30 cellular contexts compared by ENCODE assay signal in the genomic region with DNA sequence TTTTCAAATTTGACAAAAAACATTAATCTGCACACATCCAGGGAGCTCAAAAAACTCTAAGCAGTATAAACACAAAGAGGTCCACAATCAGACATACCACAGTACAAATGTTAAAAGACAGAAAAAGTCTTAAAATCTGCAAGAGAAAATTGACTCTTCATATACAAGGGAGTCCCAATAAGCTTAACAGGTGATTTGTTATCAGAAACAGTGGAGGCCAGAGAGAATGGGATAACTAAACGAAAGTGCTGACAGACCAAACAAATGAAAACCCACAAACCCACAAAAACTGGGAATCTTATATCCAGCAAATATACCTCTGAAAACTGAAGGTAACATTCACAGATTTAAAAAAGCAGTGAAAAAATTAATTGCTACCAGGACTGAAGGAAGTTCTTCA.
"Had no signal": no experiment of that assay in that cellular context is flagged by ENCODE, and none has a peak within 500 bp of the region (broad histone marks: within the 10 kb centered on the region; RNA-seq: fewer than 3 reads in every experiment).

No MANE protein-coding gene starts in this region.

- H3K4me1 ChIP-seq: colonic mucosa, esophagus muscularis mucosa, esophagus squamous epithelium, foreskin keratinocyte, gastrocnemius medialis, gastroesophageal sphincter, heart left ventricle, heart right ventricle had no signal

- H3K4me2 ChIP-seq: hepatocyte had no signal

- H3K9me3 ChIP-seq: colonic mucosa, gastrocnemius medialis had no signal

- DNase-seq: colonic mucosa; cortex of kidney; dermis blood vessel endothelial cell; dorsolateral prefrontal cortex; effector CD4-positive, alpha-beta T cell; effector CD8-positive, alpha-beta T cell; effector memory CD4-positive, alpha-beta T cell; effector memory CD8-positive, alpha-beta T cell; endodermal cell; erythroblast; esophagus squamous epithelium; foreskin fibroblast; foreskin keratinocyte; foreskin melanocyte; gastrocnemius medialis; glutamatergic neuron; head of caudate nucleus; heart left ventricle; heart right ventricle; hippocampal formation had no signal

- H3K4me1 Mint-ChIP-seq: endodermal cell had no signal

- ATAC-seq: effector memory CD8-positive, alpha-beta T cell; esophagus mucosa; foreskin keratinocyte; gastrocnemius medialis; gastroesophageal sphincter; heart left ventricle; heart right ventricle had no signal

- H3K79me2 ChIP-seq: hepatocyte had no signal

- H3K27ac ChIP-seq: colonic mucosa, coronary artery, dorsolateral prefrontal cortex, epithelial cell of prostate, esophagus muscularis mucosa, esophagus squamous epithelium, foreskin keratinocyte, gastrocnemius medialis, gastroesophageal sphincter, heart left ventricle, heart right ventricle, hepatocyte had no signal

- H3K27me3 ChIP-seq: colonic mucosa, dorsolateral prefrontal cortex, esophagus muscularis mucosa, esophagus squamous epithelium, foreskin keratinocyte, gastrocnemius medialis, gastroesophageal sphincter, heart left ventricle, heart right ventricle, hepatocyte had no signal

- H3K4me3 ChIP-seq: colonic mucosa, coronary artery, dorsolateral prefrontal cortex, esophagus muscularis mucosa, esophagus squamous epithelium, gastrocnemius medialis, gastroesophageal sphincter, heart left ventricle, heart right ventricle, hepatocyte had no signal

- H3K36me3 ChIP-seq: colonic mucosa, esophagus muscularis mucosa, esophagus squamous epithelium, gastrocnemius medialis, gastroesophageal sphincter, heart left ventricle, heart right ventricle had no signal

- FAIRE-seq: endometrium, endothelial cell of umbilical vein, frontal cortex had no signal

- H3K27me3 Mint-ChIP-seq: dendritic cell treated with granulocyte-macrophage colony-stimulating factor and Interleukin-4, amounts not matched to agents 40 ng/mL and 50 ng/mL, for 4 days; effector memory CD8-positive, alpha-beta T cell had no signal

- H2AFZ ChIP-seq: hepatocyte had no signal

- H3K27ac Mint-ChIP-seq: dendritic cell treated with granulocyte-macrophage colony-stimulating factor and Interleukin-4, amounts not matched to agents 40 ng/mL and 50 ng/mL, for 4 days; effector memory CD8-positive, alpha-beta T cell; endodermal cell had no signal

- H3K4me3 Mint-ChIP-seq: dendritic cell treated with granulocyte-macrophage colony-stimulating factor and Interleukin-4, amounts not matched to agents 40 ng/mL and 50 ng/mL, for 4 days; effector memory CD8-positive, alpha-beta T cell; endodermal cell had no signal
